Comparison of ENCODE assay signal across 8 cellular contexts in genomic region chr15:84425327-84425726, GRCh38.
DNase-seq lines count a peak whose midpoint lies in the region; ATAC-seq and TF ChIP-seq lines count a peak whose summit lies in the region.
"Not testable (repeated sequence)": the region's sequence is repeated elsewhere in the genome, so short reads cannot be mapped to it uniquely, and the experiment has no call there.

No MANE protein-coding gene starts in this region.

- not testable (repeated sequence) for H3K27me3 ChIP-seq in RWPE2 (ENCODE audit: insufficient read depth, poor library complexity, severe bottlenecking); vagina

- H3K9me3 ChIP-seq in RWPE2 (ENCODE audit: severe bottlenecking); vagina: not testable (repeated sequence)

- H3K4me1 ChIP-seq in RWPE2 (ENCODE audit: insufficient read depth, poor library complexity, severe bottlenecking); vagina: not testable (repeated sequence)

- TF ChIP-seq CTCF in RWPE2 (IDR thresholded peaks at IDR 0.05; ENCODE audit: poor library complexity, severe bottlenecking); coronary artery (IDR thresholded peaks at IDR 0.05); vagina (IDR thresholded peaks at IDR 0.05): not testable (repeated sequence)

- not testable (repeated sequence) for H3K36me3 Mint-ChIP-seq in activated naive CD8-positive, alpha-beta T cell treated with anti-CD3 and anti-CD28 coated beads, Interleukin-2, amount 10 ng/mL, durations not matched to agents 7 days and 5 days

- POLR2A ChIA-PET in activated naive CD8-positive, alpha-beta T cell treated with anti-CD3 and anti-CD28 coated beads, Interleukin-2, amount 10 ng/mL, durations not matched to agents 7 days and 5 days (lab: Charles Lee), result not testable (repeated sequence)

- H3K4me3 ChIP-seq in RWPE2 (ENCODE audit: severe bottlenecking); coronary artery; vagina: not testable (repeated sequence)

- not testable (repeated sequence) for H3K27ac Mint-ChIP-seq in activated naive CD8-positive, alpha-beta T cell treated with anti-CD3 and anti-CD28 coated beads, Interleukin-2, amount 10 ng/mL, durations not matched to agents 7 days and 5 days

- not testable (repeated sequence) for TF ChIP-seq POLR2A in vagina (IDR thresholded peaks at IDR 0.05)

- H3K36me3 ChIP-seq in RWPE2 (ENCODE audit: low read depth); vagina: not testable (repeated sequence)

- H3K27ac ChIP-seq in RWPE2 (ENCODE audit: poor library complexity, severe bottlenecking); coronary artery; vagina: not testable (repeated sequence)

- H3K4me1 Mint-ChIP-seq in activated naive CD8-positive, alpha-beta T cell treated with anti-CD3 and anti-CD28 coated beads, Interleukin-2, amount 10 ng/mL, durations not matched to agents 7 days and 5 days, result not testable (repeated sequence)

- DNase-seq in RWPE2 (ENCODE audit: low spot score) (peak; percentile 60), coronary artery (ENCODE audit: low spot score) (peak; percentile 9), left lobe of liver (ENCODE audit: low spot score) (peak; percentile 44), mesenteric fat pad (ENCODE audit: low spot score) (peak; percentile 62), sciatic nerve (ENCODE audit: low spot score) (peak; percentile 49), vagina (ENCODE audit: extremely low spot score in 2 of 2) (peak; percentile 47 to 67)
- DNase-seq in activated CD8-positive, alpha-beta memory T cell treated with anti-CD3 and anti-CD28 coated beads, Interleukin-2, amount 50 U/mL, for 48 hours, result peak; percentile 43
- peak; percentile 19 for DNase-seq in activated naive CD8-positive, alpha-beta T cell treated with anti-CD3 and anti-CD28 coated beads, Interleukin-2, amount 10 ng/mL, durations not matched to agents 7 days and 5 days

- not testable (repeated sequence) for ATAC-seq in RWPE2 (ENCODE audit: low read depth); activated naive CD8-positive, alpha-beta T cell treated with anti-CD3 and anti-CD28 coated beads, Interleukin-2, amount 10 ng/mL, durations not matched to agents 7 days and 5 days (ENCODE audit: low read depth); left lobe of liver; sciatic nerve

- H3K27me3 Mint-ChIP-seq in activated naive CD8-positive, alpha-beta T cell treated with anti-CD3 and anti-CD28 coated beads, Interleukin-2, amount 10 ng/mL, durations not matched to agents 7 days and 5 days, result not testable (repeated sequence)

- intact Hi-C loops in sciatic nerve (cut with DNase I); vagina (cut with DNase I): not testable (repeated sequence)

- not testable (repeated sequence) for H3K4me3 Mint-ChIP-seq in activated naive CD8-positive, alpha-beta T cell treated with anti-CD3 and anti-CD28 coated beads, Interleukin-2, amount 10 ng/mL, durations not matched to agents 7 days and 5 days

- H3K9me3 Mint-ChIP-seq in activated naive CD8-positive, alpha-beta T cell treated with anti-CD3 and anti-CD28 coated beads, Interleukin-2, amount 10 ng/mL, durations not matched to agents 7 days and 5 days, result not testable (repeated sequence)

Comparison
In these comparisons a context has a peak if more than half of its experiments do, and no peak if none do; other contexts are left out.
1. DNase-seq: peak in every context shown above with its lines; median percentile 62 in mesenteric fat pad; 60 in RWPE2; 57 in vagina; 49 in sciatic nerve; 44 in left lobe of liver; 43 in activated CD8-positive, alpha-beta memory T cell treated with anti-CD3 and anti-CD28 coated beads, Interleukin-2, amount 50 U/mL, for 48 hours; 19 in activated naive CD8-positive, alpha-beta T cell treated with anti-CD3 and anti-CD28 coated beads, Interleukin-2, amount 10 ng/mL, durations not matched to agents 7 days and 5 days; 9 in coronary artery.